Comparison of ENCODE assay signal across 11 cellular contexts in genomic region chr22:26892401-26893033, GRCh38.
DNase-seq lines count a peak whose midpoint lies in the region; ATAC-seq, FAIRE-seq and TF ChIP-seq lines count a peak whose summit lies in the region.
"Had no signal": no experiment of that assay in that cellular context is flagged by ENCODE, and none has a peak within 500 bp of the region (broad histone marks: within the 10 kb centered on the region; RNA-seq: fewer than 3 reads in every experiment).

No MANE protein-coding gene starts in this region.

- no peak for ATAC-seq in GM18868 (IDR thresholded peaks at IDR 0.05; ENCODE audit: unreplicated experiment)
- ATAC-seq in Right ventricle myocardium superior (ENCODE audit: poor library complexity) = no peak
- ATAC-seq: left lobe of liver had no signal

- no peak overlapping the region for H3K4me3 ChIP-seq in skeletal muscle cell (ENCODE audit: low read depth, low read length)

- intact Hi-C loops in Right ventricle myocardium superior (cut with DNase I) = no loop called here

- FAIRE-seq in HTR-8/SVneo (lab: Jason Lieb, UNC) = no peak

- no peak for TF ChIP-seq CTCF in GM10266 (IDR thresholded peaks at IDR 0.05; ENCODE audit: control insufficient read depth, insufficient read depth, low read depth, missing control alignments)

- DNase-seq in HTR-8/SVneo (ENCODE audit: insufficient read length, low spot score) = peak; percentile 15
- peak; percentile 51 for DNase-seq in NCI-H2227 (lab: John Stamatoyannopoulos, UW; ENCODE audit: unreplicated experiment)
- DNase-seq in dermis blood vessel endothelial cell = peak; percentile 39
- DNase-seq in skeletal muscle cell (ENCODE audit: low read depth) = peak; percentile 35
- no peak for DNase-seq in GM10266 (ENCODE audit: extremely low spot score)
- DNase-seq in 8988T = no peak
- no peak for DNase-seq in Right ventricle myocardium superior
- DNase-seq: activated naive CD4-positive, alpha-beta T cell treated with anti-CD3 and anti-CD28 coated beads, Interleukin-2, amount 10 ng/mL, durations not matched to agents 7 days and 5 days; NK-92 treated with Interleukin-12 subunit alpha and Interleukin-12 subunit beta, amount 100 ng/mL, for 24 hours had no signal

Comparison
In these comparisons a context has a peak if more than half of its experiments do, and no peak if none do; other contexts are left out.
1. DNase-seq: peak in HTR-8/SVneo (single experiment), NCI-H2227 (single experiment), dermis blood vessel endothelial cell (single experiment) and skeletal muscle cell (single experiment); none in GM10266 (single experiment), 8988T (single experiment) and Right ventricle myocardium superior (single experiment).